ENCODE assay signal across 1 cellular context in genomic region chr7:99129001-99129400, GRCh38.
A peak's percentile ranks its signal among the peaks of the same experiment; 100 is the strongest.
TF ChIP-seq lines count a peak whose summit lies in the region.

No MANE protein-coding gene starts in this region.

TF ChIP-seq in A549, 52 proteins besides CTCF, POLR2A, EP300 and RAD21:
- TF ChIP-seq PBX3 (IDR thresholded peaks at IDR 0.05) (no peak), CBX2 (IDR thresholded peaks at IDR 0.05; ENCODE audit: borderline replicate concordance, low read depth) (no peak), FOSL2 (IDR thresholded peaks at IDR 0.05) (no peak), FOSL2 (CRISPR knock-in tag; IDR thresholded peaks at IDR 0.05) (0 out of 2 replicates have a peak, but pooled peaks have one; percentile 5), SMC3 (IDR thresholded peaks at IDR 0.05) (no peak), PHF8 (IDR thresholded peaks at IDR 0.05; ENCODE audit: borderline replicate concordance, low read depth) (no peak), ZSCAN20 (CRISPR knock-in tag; IDR thresholded peaks at IDR 0.05) (no peak), MYC (IDR thresholded peaks at IDR 0.05; ENCODE audit: borderline replicate concordance, low read length) (no peak), ATOH8 (CRISPR knock-in tag; IDR thresholded peaks at IDR 0.05; ENCODE audit: low read depth) (no peak)
